16 cellular contexts compared by ENCODE assay signal in genomic region chr9:133540336-133541025, GRCh38. TPM values are rescaled to one million over a fixed set of nuclear protein-coding genes. Genes with fewer than 3 reads are reported as not detected.
DNase-seq lines count a peak whose midpoint lies in the region; ATAC-seq, FAIRE-seq and TF ChIP-seq lines count a peak whose summit lies in the region.
"Had no signal": no experiment of that assay in that cellular context is flagged by ENCODE, and none has a peak within 500 bp of the region (broad histone marks: within the 10 kb centered on the region; RNA-seq: fewer than 3 reads in every experiment).

No MANE protein-coding gene starts in this region.

- peaks cover 2% of the 10 kb centered on the region for H3K27me3 Mint-ChIP-seq in activated CD4-positive, alpha-beta T cell treated with anti-CD3 and anti-CD28 coated beads for 36 hours
- peaks cover 8% of the 10 kb centered on the region for H3K27me3 Mint-ChIP-seq in activated CD8-positive, alpha-beta T cell treated with anti-CD3 and anti-CD28 coated beads, Interleukin-2, amount 10 ng/mL, durations not matched to agents 7 days and 5 days (ENCODE audit: low read depth)

- no peaks in the 10 kb centered on the region for H3K36me3 Mint-ChIP-seq in activated CD4-positive, alpha-beta T cell treated with anti-CD3 and anti-CD28 coated beads for 36 hours (ENCODE audit: low read depth)
- H3K36me3 Mint-ChIP-seq in activated CD8-positive, alpha-beta T cell treated with anti-CD3 and anti-CD28 coated beads, Interleukin-2, amount 10 ng/mL, durations not matched to agents 7 days and 5 days (ENCODE audit: low read depth): no peaks in the 10 kb centered on the region

- no peak overlapping the region for H3K4me3 Mint-ChIP-seq in activated CD4-positive, alpha-beta T cell treated with anti-CD3 and anti-CD28 coated beads for 36 hours
- H3K4me3 Mint-ChIP-seq in activated CD8-positive, alpha-beta T cell treated with anti-CD3 and anti-CD28 coated beads, Interleukin-2, amount 10 ng/mL, durations not matched to agents 7 days and 5 days: no peak overlapping the region
- H3K4me3 Mint-ChIP-seq: activated T-helper 1 cell treated with anti-CD3 and anti-CD28 coated beads, Interleukin-12 subunit alpha, Interleukin-12 subunit beta, Interleukin-2, Interleukin-4 antibody, amounts not matched to agents 30 ng/mL and 10 ng/mL and 1 ng/mL, durations not matched to agents 14 hours and 24 hours and 36 hours had no signal

- TF ChIP-seq CTCF in GM12874 (IDR thresholded peaks at IDR 0.05; ENCODE audit: insufficient read depth, low read depth, low read length): peak; percentile 18; the same call in 1 of the 2 replicates

- DNase-seq in AML-193 (lab: John Stamatoyannopoulos, UW) (peak; percentile 1 to 9), NOMO-1 treated with dmso at 0.1 percent for 144 hours (lab: John Stamatoyannopoulos, UW; ENCODE audit: unreplicated experiment) (peak; percentile 46), frontal cortex (ENCODE audit: low spot score in 2 of 2) (peak; percentile 38 to 48), erythroblast (lab: John Stamatoyannopoulos, UW) (no peak), cerebellar nuclear complex (lab: John Stamatoyannopoulos, UW) (no peak)
- no peak for DNase-seq in activated CD4-positive, alpha-beta T cell treated with anti-CD3 and anti-CD28 coated beads for 36 hours
- DNase-seq in activated CD8-positive, alpha-beta T cell treated with anti-CD3 and anti-CD28 coated beads, Interleukin-2, amount 10 ng/mL, durations not matched to agents 7 days and 5 days: no peak
- DNase-seq: ACHN; activated CD4-positive, alpha-beta T cell treated with anti-CD3 and anti-CD28 coated beads, Interleukin-2, amount 50 U/mL, for 1 hour; aorta; midbrain; NCI-H1048; NCI-H2227 treated with DMSO at 0.1 percent for 48 hours had no signal

- CTCF ChIA-PET in activated CD4-positive, alpha-beta T cell treated with anti-CD3 and anti-CD28 coated beads for 36 hours (lab: Charles Lee): interaction anchor here (0.8 kb wide), 1 partner anchor 203 kb away, joined by 3 read pairs; no protein-coding TSS in a partner anchor
- CTCF ChIA-PET in activated CD8-positive, alpha-beta T cell treated with anti-CD3 and anti-CD28 coated beads, Interleukin-2, amount 10 ng/mL, durations not matched to agents 7 days and 5 days (lab: Charles Lee): no interaction called here

- H3K9me3 Mint-ChIP-seq in activated CD4-positive, alpha-beta T cell treated with anti-CD3 and anti-CD28 coated beads for 36 hours (ENCODE audit: low read depth): no peaks in the 10 kb centered on the region
- H3K9me3 Mint-ChIP-seq in activated CD8-positive, alpha-beta T cell treated with anti-CD3 and anti-CD28 coated beads, Interleukin-2, amount 10 ng/mL, durations not matched to agents 7 days and 5 days (ENCODE audit: insufficient read depth): no peaks in the 10 kb centered on the region
- H3K9me3 Mint-ChIP-seq: activated T-helper 1 cell treated with anti-CD3 and anti-CD28 coated beads, Interleukin-12 subunit alpha, Interleukin-12 subunit beta, Interleukin-2, Interleukin-4 antibody, amounts not matched to agents 30 ng/mL and 10 ng/mL and 1 ng/mL, durations not matched to agents 14 hours and 24 hours and 36 hours had no signal

- FAIRE-seq in frontal cortex (lab: Jason Lieb, UNC): no peak

- no peak for TF ChIP-seq POLR2A in erythroblast (IDR thresholded peaks at IDR 0.05; ENCODE audit: low read length)

- intact Hi-C loops in activated CD4-positive, alpha-beta T cell treated with anti-CD3 and anti-CD28 coated beads for 36 hours (cut with DNase I, micrococcal nuclease): no loop called here

- H3K4me1 Mint-ChIP-seq in activated CD4-positive, alpha-beta T cell treated with anti-CD3 and anti-CD28 coated beads for 36 hours: peaks cover 3% of the 10 kb centered on the region
- no peaks in the 10 kb centered on the region for H3K4me1 Mint-ChIP-seq in activated CD8-positive, alpha-beta T cell treated with anti-CD3 and anti-CD28 coated beads, Interleukin-2, amount 10 ng/mL, durations not matched to agents 7 days and 5 days (ENCODE audit: low read depth)

- no peak overlapping the region for H3K27ac Mint-ChIP-seq in activated CD4-positive, alpha-beta T cell treated with anti-CD3 and anti-CD28 coated beads for 36 hours
- H3K27ac Mint-ChIP-seq in activated CD8-positive, alpha-beta T cell treated with anti-CD3 and anti-CD28 coated beads, Interleukin-2, amount 10 ng/mL, durations not matched to agents 7 days and 5 days: no peak overlapping the region
- H3K27ac Mint-ChIP-seq: activated T-helper 1 cell treated with anti-CD3 and anti-CD28 coated beads, Interleukin-12 subunit alpha, Interleukin-12 subunit beta, Interleukin-2, Interleukin-4 antibody, amounts not matched to agents 30 ng/mL and 10 ng/mL and 1 ng/mL, durations not matched to agents 14 hours and 24 hours and 36 hours had no signal

- ATAC-seq in activated CD4-positive, alpha-beta T cell treated with anti-CD3 and anti-CD28 coated beads for 36 hours: no peak
- ATAC-seq in activated CD8-positive, alpha-beta T cell treated with anti-CD3 and anti-CD28 coated beads, Interleukin-2, amount 10 ng/mL, durations not matched to agents 7 days and 5 days: no peak

- POLR2A ChIA-PET in activated CD4-positive, alpha-beta T cell treated with anti-CD3 and anti-CD28 coated beads for 36 hours (lab: Charles Lee): no interaction called here
- POLR2A ChIA-PET in activated CD8-positive, alpha-beta T cell treated with anti-CD3 and anti-CD28 coated beads, Interleukin-2, amount 10 ng/mL, durations not matched to agents 7 days and 5 days (lab: Charles Lee): no interaction called here

RNA-seq across cellular contexts. Expression of gene ADAMTSL2, which starts 6.0 kb away (rescaled TPM):
- 2.4 TPM for total RNA-seq in frontal cortex
- total RNA-seq in activated CD4-positive, alpha-beta T cell treated with anti-CD3 and anti-CD28 coated beads for 36 hours: under 1 TPM; 0.11 to 0.32 TPM
- not detected for total RNA-seq in activated CD8-positive, alpha-beta T cell treated with anti-CD3 and anti-CD28 coated beads, Interleukin-2, amount 10 ng/mL, durations not matched to agents 7 days and 5 days
- total RNA-seq: activated T-helper 1 cell treated with anti-CD3 and anti-CD28 coated beads, Interleukin-12 subunit alpha, Interleukin-12 subunit beta, Interleukin-2, Interleukin-4 antibody, amounts not matched to agents 30 ng/mL and 10 ng/mL and 1 ng/mL, durations not matched to agents 14 hours and 24 hours and 36 hours; T-helper 1 cell treated with Interleukin-12 subunit alpha and Interleukin-12 subunit beta and Interleukin-4 antibody, amounts not matched to agents 30 ng/mL and 1 ng/mL, for 36 hours had no signal

RNA-seq across cellular contexts. Expression of gene MYMK, which starts 15.7 kb away (rescaled TPM):
- not detected for total RNA-seq in frontal cortex
- not detected for total RNA-seq in activated CD4-positive, alpha-beta T cell treated with anti-CD3 and anti-CD28 coated beads for 36 hours
- not detected for total RNA-seq in activated CD8-positive, alpha-beta T cell treated with anti-CD3 and anti-CD28 coated beads, Interleukin-2, amount 10 ng/mL, durations not matched to agents 7 days and 5 days
- total RNA-seq: activated T-helper 1 cell treated with anti-CD3 and anti-CD28 coated beads, Interleukin-12 subunit alpha, Interleukin-12 subunit beta, Interleukin-2, Interleukin-4 antibody, amounts not matched to agents 30 ng/mL and 10 ng/mL and 1 ng/mL, durations not matched to agents 14 hours and 24 hours and 36 hours; aorta; T-helper 1 cell treated with Interleukin-12 subunit alpha and Interleukin-12 subunit beta and Interleukin-4 antibody, amounts not matched to agents 30 ng/mL and 1 ng/mL, for 36 hours had no signal

Comparison
In these comparisons a context has a peak if more than half of its experiments do, and no peak if none do; other contexts are left out.
1. DNase-seq: peak in AML-193 (2 of 2), NOMO-1 treated with dmso at 0.1 percent for 144 hours (single experiment) and frontal cortex (2 of 2); none in erythroblast (0 of 2), activated CD4-positive, alpha-beta T cell treated with anti-CD3 and anti-CD28 coated beads for 36 hours (single experiment), activated CD8-positive, alpha-beta T cell treated with anti-CD3 and anti-CD28 coated beads, Interleukin-2, amount 10 ng/mL, durations not matched to agents 7 days and 5 days (single experiment) and cerebellar nuclear complex (0 of 2).